ENCODE assay signal across 17 cellular contexts in the genomic region with DNA sequence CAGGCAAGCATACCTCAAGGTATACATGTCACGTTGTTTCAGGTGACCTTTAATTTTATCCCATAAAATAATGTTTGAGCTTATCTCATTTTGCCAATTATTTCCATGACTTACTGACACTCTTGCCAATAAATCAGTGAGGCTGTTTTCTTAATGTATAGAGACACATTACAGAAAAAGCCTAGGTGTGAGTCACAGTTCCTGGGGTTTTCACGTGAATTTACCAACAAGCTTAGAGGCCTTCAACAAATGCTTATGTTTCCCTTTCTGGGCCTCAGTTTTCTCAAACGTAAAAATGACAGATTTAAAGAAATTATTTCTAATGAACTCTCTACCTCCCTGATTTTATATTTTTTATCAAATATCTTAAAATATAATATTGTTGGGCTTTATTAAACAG.
"Had no signal": no experiment of that assay in that cellular context is flagged by ENCODE, and none has a peak within 500 bp of the region (broad histone marks: within the 10 kb centered on the region; RNA-seq: fewer than 3 reads in every experiment).

No MANE protein-coding gene starts in this region.

- DNase-seq: Karpas-422, KG1, MM.1S, MV-4-11, NCI-H1048, NCI-H1105, NCI-H1694 treated with DMSO at 0.1 percent for 48 hours, NCI-H1930, NCI-H2107, NCI-H2227 treated with DMSO at 0.1 percent for 48 hours, NCI-H748 treated with DMSO at 0.1 percent for 48 hours, SHP77 treated with DMSO at 0.1 percent for 48 hours had no signal

- H3K4me3 ChIP-seq: SJCRH30 had no signal

- ATAC-seq: HepG2, Panc1, SK-N-SH treated with all-trans-retinoic acid at 6 μM for 48 hours had no signal

- H3K27me3 ChIP-seq: SJCRH30 had no signal

- H3K27ac ChIP-seq: RWPE1, SJCRH30 had no signal

- H3K36me3 ChIP-seq: SJCRH30 had no signal
